Comparison of ENCODE assay signal across 1 cellular context in the genomic region with DNA sequence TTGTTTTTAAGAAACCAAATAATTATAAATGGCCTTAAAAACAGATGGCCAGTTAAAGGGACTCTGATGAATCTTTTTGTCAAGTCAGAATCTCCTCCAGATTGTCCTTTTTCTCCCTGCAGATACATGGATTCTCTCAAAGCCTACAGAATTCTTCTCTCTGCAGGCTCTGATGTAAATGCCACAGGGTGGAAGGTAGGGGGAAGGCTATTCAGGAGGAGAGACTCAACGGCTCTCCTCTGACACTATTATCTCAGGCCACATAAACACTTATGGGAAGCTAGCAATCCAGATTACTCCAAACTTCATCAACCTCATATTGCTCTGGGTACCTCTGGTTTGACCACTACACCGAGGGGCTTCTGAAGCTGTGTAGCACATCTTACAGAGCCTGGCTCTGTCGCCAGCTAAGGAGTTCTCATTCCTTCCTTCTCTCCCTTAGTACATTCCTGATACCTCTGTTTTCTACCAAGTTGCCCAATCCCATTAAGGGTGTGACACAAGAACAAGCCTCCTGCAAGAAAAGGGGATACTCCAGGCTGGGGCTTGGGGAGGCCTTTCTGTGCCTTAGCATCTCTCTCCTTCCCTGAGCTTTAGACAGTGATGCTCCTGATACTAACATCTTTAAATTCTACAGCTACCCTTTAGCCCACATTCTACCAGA.
TF ChIP-seq lines count a peak whose summit lies in the region.

No MANE protein-coding gene starts in this region.

TF ChIP-seq in GM23338, 12 proteins besides CTCF, POLR2A, EP300 and RAD21 (continued from another document):
- TF ChIP-seq, protein P1, sequence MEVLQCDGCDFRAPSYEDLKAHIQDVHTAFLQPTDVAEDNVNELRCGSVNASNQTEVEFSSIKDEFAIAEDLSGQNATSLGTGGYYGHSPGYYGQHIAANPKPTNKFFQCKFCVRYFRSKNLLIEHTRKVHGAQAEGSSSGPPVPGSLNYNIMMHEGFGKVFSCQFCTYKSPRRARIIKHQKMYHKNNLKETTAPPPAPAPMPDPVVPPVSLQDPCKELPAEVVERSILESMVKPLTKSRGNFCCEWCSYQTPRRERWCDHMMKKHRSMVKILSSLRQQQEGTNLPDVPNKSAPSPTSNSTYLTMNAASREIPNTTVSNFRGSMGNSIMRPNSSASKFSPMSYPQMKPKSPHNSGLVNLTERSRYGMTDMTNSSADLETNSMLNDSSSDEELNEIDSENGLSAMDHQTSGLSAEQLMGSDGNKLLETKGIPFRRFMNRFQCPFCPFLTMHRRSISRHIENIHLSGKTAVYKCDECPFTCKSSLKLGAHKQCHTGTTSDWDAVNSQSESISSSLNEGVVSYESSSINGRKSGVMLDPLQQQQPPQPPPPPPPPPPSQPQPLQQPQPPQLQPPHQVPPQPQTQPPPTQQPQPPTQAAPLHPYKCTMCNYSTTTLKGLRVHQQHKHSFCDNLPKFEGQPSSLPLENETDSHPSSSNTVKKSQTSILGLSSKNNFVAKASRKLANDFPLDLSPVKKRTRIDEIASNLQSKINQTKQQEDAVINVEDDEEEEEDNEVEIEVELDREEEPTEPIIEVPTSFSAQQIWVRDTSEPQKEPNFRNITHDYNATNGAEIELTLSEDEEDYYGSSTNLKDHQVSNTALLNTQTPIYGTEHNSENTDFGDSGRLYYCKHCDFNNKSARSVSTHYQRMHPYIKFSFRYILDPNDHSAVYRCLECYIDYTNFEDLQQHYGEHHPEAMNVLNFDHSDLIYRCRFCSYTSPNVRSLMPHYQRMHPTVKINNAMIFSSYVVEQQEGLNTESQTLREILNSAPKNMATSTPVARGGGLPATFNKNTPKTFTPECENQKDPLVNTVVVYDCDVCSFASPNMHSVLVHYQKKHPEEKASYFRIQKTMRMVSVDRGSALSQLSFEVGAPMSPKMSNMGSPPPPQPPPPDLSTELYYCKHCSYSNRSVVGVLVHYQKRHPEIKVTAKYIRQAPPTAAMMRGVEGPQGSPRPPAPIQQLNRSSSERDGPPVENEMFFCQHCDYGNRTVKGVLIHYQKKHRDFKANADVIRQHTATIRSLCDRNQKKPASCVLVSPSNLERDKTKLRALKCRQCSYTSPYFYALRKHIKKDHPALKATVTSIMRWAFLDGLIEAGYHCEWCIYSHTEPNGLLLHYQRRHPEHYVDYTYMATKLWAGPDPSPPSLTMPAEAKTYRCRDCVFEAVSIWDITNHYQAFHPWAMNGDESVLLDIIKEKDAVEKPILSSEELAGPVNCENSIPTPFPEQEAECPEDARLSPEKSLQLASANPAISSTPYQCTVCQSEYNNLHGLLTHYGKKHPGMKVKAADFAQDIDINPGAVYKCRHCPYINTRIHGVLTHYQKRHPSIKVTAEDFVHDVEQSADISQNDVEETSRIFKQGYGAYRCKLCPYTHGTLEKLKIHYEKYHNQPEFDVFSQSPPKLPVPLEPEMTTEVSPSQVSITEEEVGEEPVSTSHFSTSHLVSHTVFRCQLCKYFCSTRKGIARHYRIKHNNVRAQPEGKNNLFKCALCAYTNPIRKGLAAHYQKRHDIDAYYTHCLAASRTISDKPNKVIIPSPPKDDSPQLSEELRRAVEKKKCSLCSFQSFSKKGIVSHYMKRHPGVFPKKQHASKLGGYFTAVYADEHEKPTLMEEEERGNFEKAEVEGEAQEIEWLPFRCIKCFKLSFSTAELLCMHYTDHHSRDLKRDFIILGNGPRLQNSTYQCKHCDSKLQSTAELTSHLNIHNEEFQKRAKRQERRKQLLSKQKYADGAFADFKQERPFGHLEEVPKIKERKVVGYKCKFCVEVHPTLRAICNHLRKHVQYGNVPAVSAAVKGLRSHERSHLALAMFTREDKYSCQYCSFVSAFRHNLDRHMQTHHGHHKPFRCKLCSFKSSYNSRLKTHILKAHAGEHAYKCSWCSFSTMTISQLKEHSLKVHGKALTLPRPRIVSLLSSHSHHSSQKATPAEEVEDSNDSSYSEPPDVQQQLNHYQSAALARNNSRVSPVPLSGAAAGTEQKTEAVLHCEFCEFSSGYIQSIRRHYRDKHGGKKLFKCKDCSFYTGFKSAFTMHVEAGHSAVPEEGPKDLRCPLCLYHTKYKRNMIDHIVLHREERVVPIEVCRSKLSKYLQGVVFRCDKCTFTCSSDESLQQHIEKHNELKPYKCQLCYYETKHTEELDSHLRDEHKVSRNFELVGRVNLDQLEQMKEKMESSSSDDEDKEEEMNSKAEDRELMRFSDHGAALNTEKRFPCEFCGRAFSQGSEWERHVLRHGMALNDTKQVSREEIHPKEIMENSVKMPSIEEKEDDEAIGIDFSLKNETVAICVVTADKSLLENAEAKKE (CRISPR knock-in tag; IDR thresholded peaks at IDR 0.05) = no peak
- TF ChIP-seq STAT1 (IDR thresholded peaks at IDR 0.05; ENCODE audit: unreplicated experiment) = no peak
- TF ChIP-seq, protein P2, sequence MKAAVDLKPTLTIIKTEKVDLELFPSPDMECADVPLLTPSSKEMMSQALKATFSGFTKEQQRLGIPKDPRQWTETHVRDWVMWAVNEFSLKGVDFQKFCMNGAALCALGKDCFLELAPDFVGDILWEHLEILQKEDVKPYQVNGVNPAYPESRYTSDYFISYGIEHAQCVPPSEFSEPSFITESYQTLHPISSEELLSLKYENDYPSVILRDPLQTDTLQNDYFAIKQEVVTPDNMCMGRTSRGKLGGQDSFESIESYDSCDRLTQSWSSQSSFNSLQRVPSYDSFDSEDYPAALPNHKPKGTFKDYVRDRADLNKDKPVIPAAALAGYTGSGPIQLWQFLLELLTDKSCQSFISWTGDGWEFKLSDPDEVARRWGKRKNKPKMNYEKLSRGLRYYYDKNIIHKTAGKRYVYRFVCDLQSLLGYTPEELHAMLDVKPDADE (IDR thresholded peaks at IDR 0.05) = no peak
- TF ChIP-seq EZH2 (IDR thresholded peaks at IDR 0.05; ENCODE audit: low read depth, unreplicated experiment) = no peak
- no peak for TF ChIP-seq EZH2phosphoT487 (IDR thresholded peaks at IDR 0.05; ENCODE audit: unreplicated experiment)
- no peak for TF ChIP-seq ZNF331 (CRISPR knock-in tag; IDR thresholded peaks at IDR 0.05; ENCODE audit: low read depth)
- no peak for TF ChIP-seq CREB1 (CRISPR knock-in tag; IDR thresholded peaks at IDR 0.05; ENCODE audit: low read depth)
- TF ChIP-seq, protein P3, sequence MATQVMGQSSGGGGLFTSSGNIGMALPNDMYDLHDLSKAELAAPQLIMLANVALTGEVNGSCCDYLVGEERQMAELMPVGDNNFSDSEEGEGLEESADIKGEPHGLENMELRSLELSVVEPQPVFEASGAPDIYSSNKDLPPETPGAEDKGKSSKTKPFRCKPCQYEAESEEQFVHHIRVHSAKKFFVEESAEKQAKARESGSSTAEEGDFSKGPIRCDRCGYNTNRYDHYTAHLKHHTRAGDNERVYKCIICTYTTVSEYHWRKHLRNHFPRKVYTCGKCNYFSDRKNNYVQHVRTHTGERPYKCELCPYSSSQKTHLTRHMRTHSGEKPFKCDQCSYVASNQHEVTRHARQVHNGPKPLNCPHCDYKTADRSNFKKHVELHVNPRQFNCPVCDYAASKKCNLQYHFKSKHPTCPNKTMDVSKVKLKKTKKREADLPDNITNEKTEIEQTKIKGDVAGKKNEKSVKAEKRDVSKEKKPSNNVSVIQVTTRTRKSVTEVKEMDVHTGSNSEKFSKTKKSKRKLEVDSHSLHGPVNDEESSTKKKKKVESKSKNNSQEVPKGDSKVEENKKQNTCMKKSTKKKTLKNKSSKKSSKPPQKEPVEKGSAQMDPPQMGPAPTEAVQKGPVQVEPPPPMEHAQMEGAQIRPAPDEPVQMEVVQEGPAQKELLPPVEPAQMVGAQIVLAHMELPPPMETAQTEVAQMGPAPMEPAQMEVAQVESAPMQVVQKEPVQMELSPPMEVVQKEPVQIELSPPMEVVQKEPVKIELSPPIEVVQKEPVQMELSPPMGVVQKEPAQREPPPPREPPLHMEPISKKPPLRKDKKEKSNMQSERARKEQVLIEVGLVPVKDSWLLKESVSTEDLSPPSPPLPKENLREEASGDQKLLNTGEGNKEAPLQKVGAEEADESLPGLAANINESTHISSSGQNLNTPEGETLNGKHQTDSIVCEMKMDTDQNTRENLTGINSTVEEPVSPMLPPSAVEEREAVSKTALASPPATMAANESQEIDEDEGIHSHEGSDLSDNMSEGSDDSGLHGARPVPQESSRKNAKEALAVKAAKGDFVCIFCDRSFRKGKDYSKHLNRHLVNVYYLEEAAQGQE (IDR thresholded peaks at IDR 0.05; ENCODE audit: unreplicated experiment) = no peak
- TF ChIP-seq JUNB (IDR thresholded peaks at IDR 0.05; ENCODE audit: unreplicated experiment) = no peak
- no peak for TF ChIP-seq ZNF114 (CRISPR knock-in tag; IDR thresholded peaks at IDR 0.05)
